7 cellular contexts compared by ENCODE assay signal in the genomic region with DNA sequence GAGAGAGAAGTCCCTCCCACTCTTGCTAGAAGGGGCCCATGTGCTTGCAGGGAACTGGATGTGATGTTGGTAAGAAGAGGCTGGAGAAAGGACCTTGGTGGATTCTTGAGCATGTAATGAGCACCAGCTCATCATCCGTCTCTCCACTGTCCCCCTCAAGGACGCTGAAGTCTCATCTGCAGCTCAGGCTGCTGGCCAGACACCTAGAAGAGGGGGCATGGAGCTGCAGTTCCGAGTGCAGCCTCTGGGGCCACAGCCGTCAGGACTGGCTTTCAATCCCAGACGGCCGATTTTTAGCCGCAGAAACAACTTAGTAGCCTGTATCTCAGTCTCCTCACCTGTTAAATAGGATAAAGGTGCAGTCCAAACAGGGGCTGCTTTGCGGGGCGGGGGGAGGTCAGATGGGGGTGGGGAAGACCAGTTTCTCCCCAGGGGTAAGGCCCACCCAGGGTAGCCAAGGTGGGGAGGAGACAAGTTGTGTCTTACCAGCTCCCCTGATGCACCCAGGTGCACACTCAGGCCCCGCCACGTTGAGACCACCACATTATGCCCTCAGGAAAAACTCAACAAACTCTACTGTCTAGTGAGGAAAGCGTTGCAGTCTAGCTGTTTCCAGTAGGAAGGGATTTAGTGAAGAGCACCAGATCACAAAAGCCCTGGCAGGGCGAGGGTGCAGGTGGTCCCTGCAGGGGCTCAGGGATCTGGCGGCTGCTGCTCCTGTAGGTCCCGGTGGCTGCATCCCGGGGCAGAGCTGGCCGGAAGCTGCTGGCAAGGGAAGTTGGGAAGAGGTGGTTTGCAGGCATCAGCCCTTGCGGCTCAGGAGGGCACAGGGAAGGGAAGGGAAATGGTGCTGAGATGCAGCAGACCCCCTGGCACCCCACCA. TPM values are rescaled to one million over a fixed set of nuclear protein-coding genes. Genes with fewer than 3 reads are reported as not detected.
DNase-seq lines count a peak whose midpoint lies in the region; ATAC-seq and TF ChIP-seq lines count a peak whose summit lies in the region.

No MANE protein-coding gene starts in this region.

- peak; percentile 58 to 72 for ATAC-seq in naive B cell (ENCODE audit: low read depth in 2 of 2)
- no peak for ATAC-seq in GM21576 (IDR thresholded peaks at IDR 0.05; ENCODE audit: unreplicated experiment)

- no peaks in the 10 kb centered on the region for H3K9me3 ChIP-seq in uterus

- H3K4me3 ChIP-seq in uterus = no peak overlapping the region

- TF ChIP-seq POLR2A in uterus (IDR thresholded peaks at IDR 0.05) = no peak

- H3K9me3 Mint-ChIP-seq in naive B cell = no peaks in the 10 kb centered on the region

- H3K27me3 ChIP-seq in uterus = no peaks in the 10 kb centered on the region

- H3K27ac Mint-ChIP-seq in naive B cell = peak overlapping the region in 1 of 6 donors; percentile 62

- peak; percentile 10 for DNase-seq in GM04504 (ENCODE audit: low read depth)
- DNase-seq in M059J (ENCODE audit: low read depth) = peak; percentile 38
- peak; percentile 74 for DNase-seq in activated CD4-positive, alpha-beta T cell treated with anti-CD3 and anti-CD28 coated beads for 48 hours
- DNase-seq in effector CD4-positive, alpha-beta T cell = peak; percentile 43
- no peak for DNase-seq in naive B cell
- DNase-seq in uterus = no peak

- H3K36me3 Mint-ChIP-seq in naive B cell = peaks cover 0 to 5% of the 10 kb centered on the region in 2 donors

- no peaks in the 10 kb centered on the region for H3K36me3 ChIP-seq in uterus

- peaks cover 0 to 7% (median 3%) of the 10 kb centered on the region in 3 donors for H3K4me1 Mint-ChIP-seq in naive B cell

- no peaks in the 10 kb centered on the region for H3K4me1 ChIP-seq in uterus

- TF ChIP-seq CTCF in uterus (IDR thresholded peaks at IDR 0.05) = peak; percentile 27 to 51 (median 42)

- H3K27ac ChIP-seq in uterus = no peak overlapping the region

- intact Hi-C loops in uterus (cut with DNase I; ENCODE audit: low total_unique reads) = no loop called here

- no peak overlapping the region for H3K4me3 Mint-ChIP-seq in naive B cell

- H3K27me3 Mint-ChIP-seq in naive B cell = peaks cover 0 to 13% (median 5%) of the 10 kb centered on the region in 3 donors

RNA-seq across cellular contexts. Expression of a gene that starts 29.5 kb away (rescaled TPM):
- total RNA-seq in M059J (2014; rRNA removed; shearing (Covaris generic)) = 14.1 and 16.9 TPM in 2 replicates
- 10 to 100 TPM; 19.1 to 25.9 (median 20.5) TPM for polyA plus RNA-seq in naive B cell (ENCODE audit: low read depth in 6 of 6)
- total RNA-seq in uterus = 10 to 100 TPM in 1 of 4 donors, 1 to 10 TPM in 3; 1.2 to 26.6 (median 7.7) TPM

RNA-seq across cellular contexts. Expression of a gene that starts 43.6 kb away (rescaled TPM):
- total RNA-seq in M059J (2014; rRNA removed; shearing (Covaris generic)) = 3.3 and 4.4 TPM in 2 replicates
- under 1 TPM in 3 of 6 donors, not detected in 3; 0.16 to 0.52 (median 0.44) TPM for polyA plus RNA-seq in naive B cell (ENCODE audit: low read depth in 6 of 6)
- total RNA-seq in uterus = 10 to 100 TPM in 1 of 4 donors, 1 to 10 TPM in 3; 5.0 to 31.1 (median 7.9) TPM

Comparison
In these comparisons a context has a peak if more than half of its experiments do, and no peak if none do; other contexts are left out.
1. DNase-seq: peak in GM04504 (single experiment), M059J (single experiment), activated CD4-positive, alpha-beta T cell treated with anti-CD3 and anti-CD28 coated beads for 48 hours (single experiment) and effector CD4-positive, alpha-beta T cell (single experiment); none in naive B cell (single experiment) and uterus (0 of 2).